22 cellular contexts compared by ENCODE assay signal in genomic region chr5:72539038-72539437, GRCh38. TPM values are rescaled to one million over a fixed set of nuclear protein-coding genes. Genes with fewer than 3 reads are reported as not detected.
"Had no signal": no experiment of that assay in that cellular context is flagged by ENCODE, and none has a peak within 500 bp of the region (broad histone marks: within the 10 kb centered on the region; RNA-seq: fewer than 3 reads in every experiment).

No MANE protein-coding gene starts in this region.

- DNase-seq: effector memory CD8-positive, alpha-beta T cell; gastrocnemius medialis; heart right ventricle; hypothalamus; left ventricle myocardium inferior; lower lobe of right lung; midbrain; naive B cell; occipital lobe; pancreas; right cardiac atrium; stimulated activated CD4-positive, alpha-beta T cell treated with anti-CD3 and anti-CD28 coated beads, Interleukin-2, amount 100 ng/mL, for 48 hours; stimulated activated CD8-positive, alpha-beta memory T cell treated with anti-CD3 and anti-CD28 coated beads, Interleukin-4, amount 100 ng/mL, for 48 hours; stimulated activated naive CD8-positive, alpha-beta T cell treated with anti-CD3 and anti-CD28 coated beads, Interleukin-15, Interleukin-2, amounts not matched to agents 100 U/mL and 50 U/mL, for 24 hours; thyroid gland had no signal

- H3K36me3 Mint-ChIP-seq: memory B cell; naive B cell; stimulated activated effector memory CD8-positive, alpha-beta T cell treated with anti-CD3 and anti-CD28 coated beads, Interleukin-12 subunit alpha, Interleukin-12 subunit beta, amount 100 ng/mL, for 72 hours; type B pancreatic cell had no signal

- ATAC-seq: effector memory CD8-positive, alpha-beta T cell; gastrocnemius medialis; heart right ventricle; lower lobe of right lung; pancreas; right cardiac atrium; stimulated activated effector memory CD8-positive, alpha-beta T cell treated with anti-CD3 and anti-CD28 coated beads, Interleukin-12 subunit alpha, Interleukin-12 subunit beta, amount 100 ng/mL, for 72 hours; stimulated activated naive CD8-positive, alpha-beta T cell treated with anti-CD3 and anti-CD28 coated beads, Interleukin-15, Interleukin-2, amounts not matched to agents 100 U/mL and 50 U/mL, for 24 hours had no signal

- H3K27me3 Mint-ChIP-seq: type B pancreatic cell had no signal

- H3K4me1 Mint-ChIP-seq: memory B cell; naive B cell; stimulated activated effector memory CD8-positive, alpha-beta T cell treated with anti-CD3 and anti-CD28 coated beads, Interleukin-12 subunit alpha, Interleukin-12 subunit beta, amount 100 ng/mL, for 72 hours had no signal

- H3K4me3 Mint-ChIP-seq: dendritic cell treated with granulocyte-macrophage colony-stimulating factor and Interleukin-4, amounts not matched to agents 40 ng/mL and 50 ng/mL, for 4 days; effector memory CD8-positive, alpha-beta T cell; memory B cell; naive B cell; nephron; stimulated activated effector memory CD8-positive, alpha-beta T cell treated with anti-CD3 and anti-CD28 coated beads, Interleukin-12 subunit alpha, Interleukin-12 subunit beta, amount 100 ng/mL, for 72 hours; type B pancreatic cell had no signal

- H3K27ac Mint-ChIP-seq: dendritic cell treated with granulocyte-macrophage colony-stimulating factor and Interleukin-4, amounts not matched to agents 40 ng/mL and 50 ng/mL, for 4 days; effector memory CD8-positive, alpha-beta T cell; memory B cell; naive B cell; nephron; progenitor cell of endocrine pancreas; stimulated activated effector memory CD8-positive, alpha-beta T cell treated with anti-CD3 and anti-CD28 coated beads, Interleukin-12 subunit alpha, Interleukin-12 subunit beta, amount 100 ng/mL, for 72 hours; type B pancreatic cell had no signal

- H3K9me3 Mint-ChIP-seq: dendritic cell treated with granulocyte-macrophage colony-stimulating factor and Interleukin-4, amounts not matched to agents 40 ng/mL and 50 ng/mL, for 4 days; type B pancreatic cell had no signal

RNA-seq across cellular contexts. Expression of gene ZNF366, which starts 31.8 kb away (rescaled TPM):
- total RNA-seq: progenitor cell of endocrine pancreas, smooth muscle cell had no signal
